1 cellular context compared by ENCODE assay signal in the genomic region with DNA sequence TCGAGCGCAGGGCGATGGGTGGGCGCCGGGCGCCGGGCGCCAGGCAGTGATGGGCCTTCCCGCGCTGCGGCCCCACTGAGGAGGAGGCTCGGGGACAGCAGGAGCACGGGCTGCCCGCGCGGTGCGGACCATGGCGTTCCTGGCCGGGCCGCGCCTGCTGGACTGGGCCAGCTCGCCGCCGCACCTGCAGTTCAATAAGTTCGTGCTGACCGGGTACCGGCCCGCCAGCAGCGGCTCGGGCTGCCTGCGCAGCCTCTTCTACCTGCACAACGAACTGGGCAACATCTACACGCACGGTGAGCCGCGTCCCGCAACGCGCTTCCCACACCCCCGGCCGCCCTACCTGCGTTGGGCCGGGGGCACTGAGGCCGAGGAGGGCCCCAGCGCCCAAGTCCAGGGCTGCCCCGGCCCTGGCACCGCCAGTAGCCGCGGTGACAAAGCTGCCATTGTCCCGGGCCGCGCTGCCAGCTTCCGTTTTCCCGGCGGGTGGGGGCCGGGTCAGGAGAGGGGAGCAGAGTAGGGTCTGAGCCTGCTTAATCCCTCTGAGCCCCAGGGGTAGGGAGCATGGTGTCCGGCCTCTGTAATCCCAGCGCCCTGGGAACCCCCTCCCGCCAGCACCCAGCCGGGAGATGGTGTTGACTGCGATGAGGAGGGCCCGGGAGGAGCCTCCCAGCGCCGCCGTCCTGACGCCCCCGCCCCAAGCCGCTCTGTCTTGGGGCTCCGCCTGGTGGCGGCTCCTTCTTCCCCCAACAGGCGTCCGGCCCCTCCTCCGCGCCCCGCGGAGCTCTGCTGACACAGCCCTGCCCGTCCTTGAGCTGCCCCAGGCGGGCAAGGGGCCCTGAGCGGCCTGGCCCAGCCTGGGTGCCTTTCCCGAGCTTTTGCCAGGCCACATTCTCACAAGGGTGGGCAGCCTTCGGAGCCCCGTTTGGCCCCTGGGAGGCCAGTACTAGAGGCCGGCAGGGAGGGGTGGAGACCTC.
TF ChIP-seq lines count a peak whose summit lies in the region.

No MANE protein-coding gene starts in this region.

TF ChIP-seq in WTC11, 78 proteins besides CTCF, POLR2A, EP300 and RAD21 (continued from another document):
- TF ChIP-seq, protein P1, sequence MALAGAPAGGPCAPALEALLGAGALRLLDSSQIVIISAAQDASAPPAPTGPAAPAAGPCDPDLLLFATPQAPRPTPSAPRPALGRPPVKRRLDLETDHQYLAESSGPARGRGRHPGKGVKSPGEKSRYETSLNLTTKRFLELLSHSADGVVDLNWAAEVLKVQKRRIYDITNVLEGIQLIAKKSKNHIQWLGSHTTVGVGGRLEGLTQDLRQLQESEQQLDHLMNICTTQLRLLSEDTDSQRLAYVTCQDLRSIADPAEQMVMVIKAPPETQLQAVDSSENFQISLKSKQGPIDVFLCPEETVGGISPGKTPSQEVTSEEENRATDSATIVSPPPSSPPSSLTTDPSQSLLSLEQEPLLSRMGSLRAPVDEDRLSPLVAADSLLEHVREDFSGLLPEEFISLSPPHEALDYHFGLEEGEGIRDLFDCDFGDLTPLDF (CRISPR knock-in tag; IDR thresholded peaks at IDR 0.05) = no peak
- 0 out of 2 replicates have a peak, but pooled peaks have one; percentile 3 for TF ChIP-seq NFATC4 (CRISPR knock-in tag; IDR thresholded peaks at IDR 0.05)
- no peak for TF ChIP-seq ZNF232 (CRISPR knock-in tag; IDR thresholded peaks at IDR 0.05)
- no peak for TF ChIP-seq ZNF121 (CRISPR knock-in tag; IDR thresholded peaks at IDR 0.05)
- TF ChIP-seq JUN (CRISPR knock-in tag; IDR thresholded peaks at IDR 0.05) = peak; percentile 15; the same call in 1 of the 2 replicates
- peak; percentile 29; the same call in 1 of the 2 replicates for TF ChIP-seq SMAD3 (CRISPR knock-in tag; IDR thresholded peaks at IDR 0.05; ENCODE audit: borderline replicate concordance)
- TF ChIP-seq ZNF423 (CRISPR knock-in tag; IDR thresholded peaks at IDR 0.05) = 0 out of 2 replicates have a peak, but pooled peaks have one; percentile 27
- 0 out of 2 replicates have a peak, but pooled peaks have one; percentile 34 for TF ChIP-seq TP53 (CRISPR knock-in tag; IDR thresholded peaks at IDR 0.05)
- TF ChIP-seq, protein P2, sequence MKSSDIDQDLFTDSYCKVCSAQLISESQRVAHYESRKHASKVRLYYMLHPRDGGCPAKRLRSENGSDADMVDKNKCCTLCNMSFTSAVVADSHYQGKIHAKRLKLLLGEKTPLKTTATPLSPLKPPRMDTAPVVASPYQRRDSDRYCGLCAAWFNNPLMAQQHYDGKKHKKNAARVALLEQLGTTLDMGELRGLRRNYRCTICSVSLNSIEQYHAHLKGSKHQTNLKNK (CRISPR knock-in tag; IDR thresholded peaks at IDR 0.05) = no peak
- TF ChIP-seq ETV6 (CRISPR knock-in tag; IDR thresholded peaks at IDR 0.05) = peak; percentile 56; the same call in 1 of the 2 replicates
- TF ChIP-seq, protein P3, sequence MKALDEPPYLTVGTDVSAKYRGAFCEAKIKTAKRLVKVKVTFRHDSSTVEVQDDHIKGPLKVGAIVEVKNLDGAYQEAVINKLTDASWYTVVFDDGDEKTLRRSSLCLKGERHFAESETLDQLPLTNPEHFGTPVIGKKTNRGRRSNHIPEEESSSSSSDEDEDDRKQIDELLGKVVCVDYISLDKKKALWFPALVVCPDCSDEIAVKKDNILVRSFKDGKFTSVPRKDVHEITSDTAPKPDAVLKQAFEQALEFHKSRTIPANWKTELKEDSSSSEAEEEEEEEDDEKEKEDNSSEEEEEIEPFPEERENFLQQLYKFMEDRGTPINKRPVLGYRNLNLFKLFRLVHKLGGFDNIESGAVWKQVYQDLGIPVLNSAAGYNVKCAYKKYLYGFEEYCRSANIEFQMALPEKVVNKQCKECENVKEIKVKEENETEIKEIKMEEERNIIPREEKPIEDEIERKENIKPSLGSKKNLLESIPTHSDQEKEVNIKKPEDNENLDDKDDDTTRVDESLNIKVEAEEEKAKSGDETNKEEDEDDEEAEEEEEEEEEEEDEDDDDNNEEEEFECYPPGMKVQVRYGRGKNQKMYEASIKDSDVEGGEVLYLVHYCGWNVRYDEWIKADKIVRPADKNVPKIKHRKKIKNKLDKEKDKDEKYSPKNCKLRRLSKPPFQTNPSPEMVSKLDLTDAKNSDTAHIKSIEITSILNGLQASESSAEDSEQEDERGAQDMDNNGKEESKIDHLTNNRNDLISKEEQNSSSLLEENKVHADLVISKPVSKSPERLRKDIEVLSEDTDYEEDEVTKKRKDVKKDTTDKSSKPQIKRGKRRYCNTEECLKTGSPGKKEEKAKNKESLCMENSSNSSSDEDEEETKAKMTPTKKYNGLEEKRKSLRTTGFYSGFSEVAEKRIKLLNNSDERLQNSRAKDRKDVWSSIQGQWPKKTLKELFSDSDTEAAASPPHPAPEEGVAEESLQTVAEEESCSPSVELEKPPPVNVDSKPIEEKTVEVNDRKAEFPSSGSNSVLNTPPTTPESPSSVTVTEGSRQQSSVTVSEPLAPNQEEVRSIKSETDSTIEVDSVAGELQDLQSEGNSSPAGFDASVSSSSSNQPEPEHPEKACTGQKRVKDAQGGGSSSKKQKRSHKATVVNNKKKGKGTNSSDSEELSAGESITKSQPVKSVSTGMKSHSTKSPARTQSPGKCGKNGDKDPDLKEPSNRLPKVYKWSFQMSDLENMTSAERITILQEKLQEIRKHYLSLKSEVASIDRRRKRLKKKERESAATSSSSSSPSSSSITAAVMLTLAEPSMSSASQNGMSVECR (CRISPR knock-in tag; IDR thresholded peaks at IDR 0.05; ENCODE audit: borderline replicate concordance) = peak; percentile 12; the same call in 1 of the 2 replicates
- TF ChIP-seq, protein P4, sequence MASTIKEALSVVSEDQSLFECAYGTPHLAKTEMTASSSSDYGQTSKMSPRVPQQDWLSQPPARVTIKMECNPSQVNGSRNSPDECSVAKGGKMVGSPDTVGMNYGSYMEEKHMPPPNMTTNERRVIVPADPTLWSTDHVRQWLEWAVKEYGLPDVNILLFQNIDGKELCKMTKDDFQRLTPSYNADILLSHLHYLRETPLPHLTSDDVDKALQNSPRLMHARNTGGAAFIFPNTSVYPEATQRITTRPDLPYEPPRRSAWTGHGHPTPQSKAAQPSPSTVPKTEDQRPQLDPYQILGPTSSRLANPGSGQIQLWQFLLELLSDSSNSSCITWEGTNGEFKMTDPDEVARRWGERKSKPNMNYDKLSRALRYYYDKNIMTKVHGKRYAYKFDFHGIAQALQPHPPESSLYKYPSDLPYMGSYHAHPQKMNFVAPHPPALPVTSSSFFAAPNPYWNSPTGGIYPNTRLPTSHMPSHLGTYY (CRISPR knock-in tag; IDR thresholded peaks at IDR 0.05) = peak; percentile 24; the same call in 1 of the 2 replicates
- TF ChIP-seq TEAD1 (CRISPR knock-in tag; IDR thresholded peaks at IDR 0.05) = 0 out of 2 replicates have a peak, but pooled peaks have one; percentile 33
- TF ChIP-seq TCF7 (CRISPR knock-in tag; IDR thresholded peaks at IDR 0.05; ENCODE audit: low read depth) = no peak
- TF ChIP-seq GRHL2 (CRISPR knock-in tag; IDR thresholded peaks at IDR 0.05; ENCODE audit: insufficient replicate concordance, severe bottlenecking) = no peak
- peak; percentile 21; the same call in 1 of the 2 replicates for TF ChIP-seq FOXK1 (CRISPR knock-in tag; IDR thresholded peaks at IDR 0.05)
